1 cellular context compared by ENCODE assay signal in the genomic region with DNA sequence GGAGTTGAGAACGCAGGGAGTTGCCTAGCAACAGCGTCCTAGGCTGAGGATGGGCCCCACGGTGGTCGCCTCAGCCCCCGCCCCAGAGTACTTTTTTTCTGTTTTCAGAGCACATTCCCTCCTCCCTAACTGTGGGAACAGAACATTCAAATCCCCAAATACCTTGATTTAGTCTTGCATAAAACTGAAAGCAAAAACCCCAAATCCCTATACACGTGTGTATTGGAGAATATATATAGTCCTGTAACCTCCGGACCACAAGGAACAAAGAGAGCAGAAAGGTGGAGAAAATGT.
TF ChIP-seq lines count a peak whose summit lies in the region.

No MANE protein-coding gene starts in this region.

TF ChIP-seq in GM23338, 12 proteins besides CTCF, POLR2A, EP300 and RAD21 (continued from another document):
- no peak for TF ChIP-seq ZNF462 (CRISPR knock-in tag; IDR thresholded peaks at IDR 0.05)
- TF ChIP-seq STAT1 (IDR thresholded peaks at IDR 0.05; ENCODE audit: unreplicated experiment) = no peak
- no peak for TF ChIP-seq JUNB (IDR thresholded peaks at IDR 0.05; ENCODE audit: unreplicated experiment)
- no peak for TF ChIP-seq CREB1 (CRISPR knock-in tag; IDR thresholded peaks at IDR 0.05; ENCODE audit: low read depth)
